9 cellular contexts compared by ENCODE assay signal in the genomic region with DNA sequence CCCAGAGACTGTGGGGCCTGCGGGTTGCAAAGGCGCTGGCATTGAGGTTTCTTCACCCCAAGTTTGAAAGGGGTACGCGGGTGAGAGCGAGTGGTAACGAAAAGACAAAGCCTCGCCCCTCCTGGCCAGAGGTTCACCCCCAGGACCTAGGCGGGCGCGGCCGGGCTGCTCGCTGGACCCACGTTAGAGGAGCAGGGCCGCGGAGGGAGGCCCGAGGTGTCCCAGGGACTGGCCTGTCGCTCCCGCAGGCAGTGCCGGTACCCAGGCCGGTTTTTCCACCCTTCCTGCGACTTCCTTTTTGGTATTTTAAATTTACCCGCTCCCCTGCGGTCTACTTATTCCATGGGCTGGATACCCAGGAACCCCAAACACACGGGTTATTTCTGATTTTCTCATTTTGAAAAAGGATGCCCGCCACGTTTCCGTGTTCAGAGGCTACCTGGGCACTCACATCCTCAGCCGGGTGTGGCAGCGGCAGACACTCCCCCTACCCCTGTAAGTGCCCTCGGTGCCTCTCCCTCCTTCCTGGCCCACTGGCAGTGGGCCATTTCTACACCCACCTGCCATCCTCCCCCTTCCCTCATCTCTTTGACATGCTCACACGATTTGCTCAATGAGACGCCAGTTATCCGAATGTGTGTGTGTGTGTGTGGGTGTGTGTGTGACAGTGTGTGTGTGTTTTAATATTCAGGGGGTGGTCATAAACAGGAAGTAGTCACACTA. TPM values are rescaled to one million over a fixed set of nuclear protein-coding genes. Genes with fewer than 3 reads are reported as not detected.
DNase-seq lines count a peak whose midpoint lies in the region; ATAC-seq and TF ChIP-seq lines count a peak whose summit lies in the region.
"Had no signal": no experiment of that assay in that cellular context is flagged by ENCODE, and none has a peak within 500 bp of the region (broad histone marks: within the 10 kb centered on the region; RNA-seq: fewer than 3 reads in every experiment).

No MANE protein-coding gene starts in this region.

- DNase-seq in stimulated activated naive CD8-positive, alpha-beta T cell treated with anti-CD3 and anti-CD28 coated beads, Interleukin-15, Interleukin-2, amounts not matched to agents 100 U/mL and 50 U/mL, for 24 hours, result no peak
- DNase-seq in mammary epithelial cell (peak; percentile 38), mesenchymal stem cell (peak; percentile 74), T1000 (lab: John Stamatoyannopoulos, UW) (no peak), foreskin melanocyte (no peak), KG1 (lab: John Stamatoyannopoulos, UW) (no peak)
- DNase-seq: effector CD4-positive, alpha-beta T cell had no signal

- no peaks in the 10 kb centered on the region for H3K36me3 Mint-ChIP-seq in stimulated activated naive CD8-positive, alpha-beta T cell treated with anti-CD3 and anti-CD28 coated beads, Interleukin-15, Interleukin-2, amounts not matched to agents 100 ng/mL and 50 ng/mL, for 24 hours (ENCODE audit: low read depth)

- peaks cover 22% of the 10 kb centered on the region for H3K4me1 ChIP-seq in mammary epithelial cell (ENCODE audit: insufficient read depth, low read length)
- H3K4me1 ChIP-seq in mesenchymal stem cell (ENCODE audit: control insufficient read depth, insufficient read depth, low read depth, low read length), result peaks cover 54% of the 10 kb centered on the region

- peak overlapping the region; percentile 87 for H3K4me2 ChIP-seq in mammary epithelial cell (ENCODE audit: insufficient read depth, low read depth, low read length)
- peak overlapping the region; percentile 72 for H3K4me2 ChIP-seq in mesenchymal stem cell (ENCODE audit: low read length, poor library complexity, severe bottlenecking)

- no peak overlapping the region for H3K27ac Mint-ChIP-seq in stimulated activated naive CD8-positive, alpha-beta T cell treated with anti-CD3 and anti-CD28 coated beads, Interleukin-15, Interleukin-2, amounts not matched to agents 100 ng/mL and 50 ng/mL, for 24 hours

- H3K14ac ChIP-seq in mesenchymal stem cell (ENCODE audit: low read length in 2 of 2), result peak overlapping the region in 1 of 2 experiments; percentile 50

- H3K27me3 ChIP-seq in mammary epithelial cell (ENCODE audit: insufficient read depth, low read length) (no peaks in the 10 kb centered on the region), mesenchymal stem cell (ENCODE audit: control insufficient read depth in 1 of 2, insufficient read depth in 1 of 2, low read length in 2 of 2) (peaks cover 0 to 18% of the 10 kb centered on the region in 2 experiments)

- H2BK5ac ChIP-seq in mesenchymal stem cell (ENCODE audit: low read depth, low read length, poor library complexity, severe bottlenecking), result peak overlapping the region; percentile 83

- TSS peak; percentile 65 for BruUV-seq in mammary epithelial cell (replicated peaks; lab: Mats Ljungman, UMichigan)

- dilution Hi-C loops in mammary epithelial cell (cut with HindIII; ENCODE audit: low sequenced_read_pairs), result no loop called here

- no peaks in the 10 kb centered on the region for H3K79me1 ChIP-seq in mesenchymal stem cell (replicated peaks; ENCODE audit: low read length, poor library complexity, severe bottlenecking)

- peak overlapping the region; percentile 83 for H4K91ac ChIP-seq in mesenchymal stem cell (ENCODE audit: low read length)

- peaks cover 73% of the 10 kb centered on the region for H3K27me3 Mint-ChIP-seq in stimulated activated naive CD8-positive, alpha-beta T cell treated with anti-CD3 and anti-CD28 coated beads, Interleukin-15, Interleukin-2, amounts not matched to agents 100 ng/mL and 50 ng/mL, for 24 hours

- in situ Hi-C loops in mammary epithelial cell (cut with MboI; ENCODE audit: low sequenced_read_pairs in 2 of 2), result loop anchor here in 1 of 2 donors (25.0 kb wide), 1 partner anchor 236 kb away; no protein-coding TSS in a partner anchor

- peak overlapping the region; percentile 77 for H2AFZ ChIP-seq in mammary epithelial cell (ENCODE audit: low read depth, low read length)
- H2AFZ ChIP-seq in mesenchymal stem cell (ENCODE audit: low read depth, low read length), result no peak overlapping the region

- H2BK120ac ChIP-seq in mesenchymal stem cell (ENCODE audit: low read depth, low read length), result no peak overlapping the region

- WGBS in mammary epithelial cell (ENCODE audit: low coverage, missing lambda C conversion rate), result 38% methylated on average over 15 of the region's 33 CpGs
- WGBS in mesenchymal stem cell, result 2% methylated on average over 32 of the region's 33 CpGs

- peak overlapping the region in 1 of 2 experiments; percentile 24 for H3K23ac ChIP-seq in mesenchymal stem cell (ENCODE audit: low read length in 2 of 2)

- H3K18ac ChIP-seq in mesenchymal stem cell (ENCODE audit: low read depth in 1 of 2, low read length in 2 of 2), result peak overlapping the region; percentile 63 to 86

- peak overlapping the region; percentile 70 for H3K4me3 Mint-ChIP-seq in stimulated activated naive CD8-positive, alpha-beta T cell treated with anti-CD3 and anti-CD28 coated beads, Interleukin-15, Interleukin-2, amounts not matched to agents 100 ng/mL and 50 ng/mL, for 24 hours

- H3K4ac ChIP-seq in mesenchymal stem cell (ENCODE audit: low read depth in 1 of 2, low read length in 2 of 2), result peak overlapping the region; percentile 14 to 84

- H3K9me3 ChIP-seq in mammary epithelial cell (replicated peaks; ENCODE audit: insufficient read depth, low read length) (no peaks in the 10 kb centered on the region), mesenchymal stem cell (ENCODE audit: control insufficient read depth, low read length) (no peaks in the 10 kb centered on the region)

- peaks cover 11% of the 10 kb centered on the region for H3K4me1 Mint-ChIP-seq in stimulated activated naive CD8-positive, alpha-beta T cell treated with anti-CD3 and anti-CD28 coated beads, Interleukin-15, Interleukin-2, amounts not matched to agents 100 ng/mL and 50 ng/mL, for 24 hours (ENCODE audit: low read depth)

- peaks cover 13% of the 10 kb centered on the region for H3K79me2 ChIP-seq in mammary epithelial cell (ENCODE audit: insufficient read depth, low read length)

- H2BK12ac ChIP-seq in mesenchymal stem cell (ENCODE audit: low read length in 2 of 2), result peak overlapping the region; percentile 55 to 58

- H3K36me3 ChIP-seq in mammary epithelial cell (ENCODE audit: insufficient read depth, low read length) (peaks cover under 1% of the 10 kb centered on the region), mesenchymal stem cell (ENCODE audit: control insufficient read depth in 1 of 2, insufficient read depth in 2 of 2, low read depth in 1 of 2, low read length in 2 of 2) (peaks cover 0 to 10% of the 10 kb centered on the region in 2 experiments)

- no peaks in the 10 kb centered on the region for H3K9me3 Mint-ChIP-seq in stimulated activated naive CD8-positive, alpha-beta T cell treated with anti-CD3 and anti-CD28 coated beads, Interleukin-15, Interleukin-2, amounts not matched to agents 100 ng/mL and 50 ng/mL, for 24 hours

- peak overlapping the region; percentile 74 for H4K8ac ChIP-seq in mesenchymal stem cell (ENCODE audit: low read length)

- H3K9ac ChIP-seq in mammary epithelial cell (ENCODE audit: insufficient read depth, low read length), result peak overlapping the region; percentile 62
- peak overlapping the region; percentile 86 for H3K9ac ChIP-seq in mesenchymal stem cell (ENCODE audit: low read length)

- peak overlapping the region; percentile 21 for H2AK5ac ChIP-seq in mesenchymal stem cell (ENCODE audit: low read length, severe bottlenecking)

- TF ChIP-seq CTCF in mammary epithelial cell (conservative IDR thresholded peaks at IDR 0.05 in 1 of 2, IDR thresholded peaks at IDR 0.05 in 1 of 2; ENCODE audit: extremely low read depth in 1 of 2, insufficient read depth in 1 of 2, low read depth in 1 of 2, low read length in 2 of 2), result no peak

- no peaks in the 10 kb centered on the region for H4K20me1 ChIP-seq in mammary epithelial cell (ENCODE audit: insufficient read depth, low read length)

- H2BK15ac ChIP-seq in mesenchymal stem cell (ENCODE audit: low read depth, poor library complexity, severe bottlenecking), result peak overlapping the region; percentile 68

- intact Hi-C loops in mammary epithelial cell (cut with micrococcal nuclease), result loop anchor here (5.0 kb wide), 1 partner anchor 101 kb away; no protein-coding TSS in a partner anchor

- peak overlapping the region; percentile 54 to 67 (median 62) for H3K4me3 ChIP-seq in mammary epithelial cell (replicated peaks in 1 of 3; ENCODE audit: insufficient read depth in 1 of 3, low read depth in 2 of 3, low read length in 3 of 3)
- peak overlapping the region; percentile 62 to 86 for H3K4me3 ChIP-seq in mesenchymal stem cell (ENCODE audit: insufficient read depth in 1 of 2, low read depth in 1 of 2, low read length in 2 of 2)

- CTCF ChIA-PET in mammary epithelial cell (lab: Charles Lee; ENCODE audit: low non-redundant PET), result interaction anchor here (0.6 to 0.7 kb wide), 2 partner anchors 140 to 485 kb away, joined by 13 to 19 read pairs; no protein-coding TSS in a partner anchor

- H3K27ac ChIP-seq in mammary epithelial cell (ENCODE audit: insufficient read depth, low read depth, low read length) (peak overlapping the region; percentile 68), mesenchymal stem cell (ENCODE audit: low read length, poor library complexity, severe bottlenecking) (peak overlapping the region; percentile 96)

- ATAC-seq in stimulated activated naive CD8-positive, alpha-beta T cell treated with anti-CD3 and anti-CD28 coated beads, Interleukin-15, Interleukin-2, amounts not matched to agents 100 U/mL and 50 U/mL, for 24 hours, result no peak
- no peak for ATAC-seq in HG03025 (IDR thresholded peaks at IDR 0.05; ENCODE audit: low FRiP score, unreplicated experiment)

RNA-seq across cellular contexts. Expression of a gene that starts 1.6 kb away (rescaled TPM):
- 1 to 10 TPM; 2.2 to 8.0 TPM for total RNA-seq in mammary epithelial cell
- 1.2 TPM for polyA plus RNA-seq in mammary epithelial cell
- 0.47 TPM for polyA minus RNA-seq in mammary epithelial cell
- polyA plus RNA-seq in mesenchymal stem cell (2013, experiment 1 of 2), result 10.5 TPM
- polyA plus RNA-seq in mesenchymal stem cell (2013, experiment 2 of 2), result 11.8 TPM

RNA-seq across cellular contexts. Expression of a gene that starts 10.1 kb away (rescaled TPM):
- 10 to 100 TPM in 1 of 2 donors, 1 to 10 TPM in 1; 1.3 to 13.3 TPM for total RNA-seq in mammary epithelial cell
- polyA plus RNA-seq in mammary epithelial cell, result 1.3 TPM
- 0.98 TPM for polyA minus RNA-seq in mammary epithelial cell
- polyA plus RNA-seq in mesenchymal stem cell (2013, experiment 1 of 2), result 2.7 TPM
- polyA plus RNA-seq in mesenchymal stem cell (2013, experiment 2 of 2), result 2.8 TPM

RNA-seq across cellular contexts. Expression of a gene that starts 21.7 kb away (rescaled TPM):
- total RNA-seq in mammary epithelial cell, result 10 to 100 TPM; 17.3 to 25.4 TPM
- polyA plus RNA-seq in mammary epithelial cell, result 11.3 TPM
- polyA minus RNA-seq in mammary epithelial cell, result 1.4 TPM
- polyA plus RNA-seq in mesenchymal stem cell (2013, experiment 1 of 2), result 8.3 TPM
- 6.8 TPM for polyA plus RNA-seq in mesenchymal stem cell (2013, experiment 2 of 2)

Comparison
In these comparisons a context has a peak if more than half of its experiments do, and no peak if none do; other contexts are left out.
1. DNase-seq: peak in mammary epithelial cell (single experiment) and mesenchymal stem cell (single experiment); none in stimulated activated naive CD8-positive, alpha-beta T cell treated with anti-CD3 and anti-CD28 coated beads, Interleukin-15, Interleukin-2, amounts not matched to agents 100 U/mL and 50 U/mL, for 24 hours (single experiment), T1000 (single experiment), foreskin melanocyte (single experiment) and KG1 (single experiment).